18 cellular contexts compared by ENCODE assay signal in genomic region chr19:5078666-5079409, GRCh38.
DNase-seq lines count a peak whose midpoint lies in the region; ATAC-seq and TF ChIP-seq lines count a peak whose summit lies in the region.
"Had no signal": no experiment of that assay in that cellular context is flagged by ENCODE, and none has a peak within 500 bp of the region (broad histone marks: within the 10 kb centered on the region; RNA-seq: fewer than 3 reads in every experiment).

No MANE protein-coding gene starts in this region.

- 67 to 76% (median 73%) methylated on average over 27 to 28 of the region's 28 CpGs for WGBS in heart left ventricle, 4 donors
- WGBS in neuronal stem cell (ENCODE audit: extremely low coverage in 2 of 2, insufficient read length in 2 of 2, insufficient replicate concordance in 1 of 2), 2 donors, result no CpG with 5 or more reads among the region's 28 CpGs

- H3K4me1 ChIP-seq in heart left ventricle (peaks cover 0 to 24% (median 7%) of the 10 kb centered on the region in 12 donors), neuronal stem cell (ENCODE audit: control insufficient read depth in 2 of 2, insufficient read depth in 1 of 2, low read depth in 1 of 2, low read length in 2 of 2) (peaks cover 0 to 6% of the 10 kb centered on the region in 2 donors)
- H3K4me1 ChIP-seq: tibial artery had no signal

- no peak overlapping the region for H3K4me2 ChIP-seq in neuronal stem cell (ENCODE audit: insufficient read depth, low read length, poor library complexity, severe bottlenecking)
- H3K4me2 ChIP-seq: hepatocyte had no signal

- H3K4ac ChIP-seq in neuronal stem cell (ENCODE audit: low read length), result no peak overlapping the region

- no peak for TF ChIP-seq CTCF in heart left ventricle (IDR thresholded peaks at IDR 0.05)

- peak; percentile 66 to 86 (median 79) for ATAC-seq in heart left ventricle
- no peak for ATAC-seq in GM18517 (IDR thresholded peaks at IDR 0.05; ENCODE audit: unreplicated experiment)
- ATAC-seq: activated CD4-positive, alpha-beta T cell treated with anti-CD3 and anti-CD28 coated beads for 36 hours; stimulated activated naive B cell treated with anti-CD40 and anti-IgM and Interleukin-4, amounts not matched to agents 10 μg/mL and 1 μg/mL and 100 μg/mL, for 72 hours had no signal

- no peak overlapping the region for H2AK5ac ChIP-seq in neuronal stem cell (ENCODE audit: low read depth, low read length)

- peak overlapping the region; percentile 48 for H3K18ac ChIP-seq in neuronal stem cell (ENCODE audit: low read length)

- H2BK15ac ChIP-seq in neuronal stem cell (ENCODE audit: low read length), result no peak overlapping the region

- H3K9ac ChIP-seq in neuronal stem cell (ENCODE audit: low read depth, low read length, poor library complexity), result no peak overlapping the region

- H3K23ac ChIP-seq in neuronal stem cell (ENCODE audit: low read depth, low read length, poor library complexity), result peak overlapping the region; percentile 65

- no peak overlapping the region for H2AFZ ChIP-seq in neuronal stem cell (ENCODE audit: low read length)
- H2AFZ ChIP-seq: hepatocyte had no signal

- H3K27ac ChIP-seq in angular gyrus (ENCODE audit: low read depth, low read length) (peak overlapping the region; percentile 34), heart left ventricle (no peak overlapping the region), neuronal stem cell (replicated peaks; ENCODE audit: low read length) (no peak overlapping the region)
- H3K27ac ChIP-seq: hepatocyte, tibial artery had no signal

- peak overlapping the region; percentile 75 for H2BK5ac ChIP-seq in neuronal stem cell (ENCODE audit: low read length)

- H2BK12ac ChIP-seq in neuronal stem cell (ENCODE audit: low read length), result no peak overlapping the region

- peak in 8 of 14 donors; percentile 16 to 63 (median 33) for DNase-seq in C1 segment of cervical spinal cord (lab: John Stamatoyannopoulos, UW)
- DNase-seq in heart left ventricle, result peak in 3 of 5 donors; percentile 53 to 70 (median 59)
- no peak for DNase-seq in neuronal stem cell (ENCODE audit: low spot score)
- DNase-seq in ureter (ENCODE audit: low spot score), result no peak
- DNase-seq in OCI-M2 (lab: John Stamatoyannopoulos, UW; ENCODE audit: unreplicated experiment), result no peak
- no peak for DNase-seq in activated CD8-positive, alpha-beta memory T cell treated with anti-CD3 and anti-CD28 coated beads, Interleukin-2, amount 50 U/mL, for 4 hours
- DNase-seq: activated CD4-positive, alpha-beta T cell treated with anti-CD3 and anti-CD28 coated beads for 36 hours; amniotic stem cell; DND-41; KBM-7; kidney; NCI-H2029 treated with DMSO at 0.1 percent for 48 hours; stimulated activated naive B cell treated with anti-CD40 and anti-IgM and Interleukin-4, amounts not matched to agents 10 μg/mL and 1 μg/mL and 100 μg/mL, for 72 hours; SW 1271; tibial artery had no signal

- intact Hi-C loops in heart left ventricle (cut with DNase I), result no loop called here

- H2BK120ac ChIP-seq in neuronal stem cell (ENCODE audit: low read depth, low read length), result no peak overlapping the region

- peaks cover 0 to 74% (median 60%) of the 10 kb centered on the region in 9 donors for H3K36me3 ChIP-seq in heart left ventricle
- H3K36me3 ChIP-seq in neuronal stem cell (replicated peaks in 1 of 2; ENCODE audit: control insufficient read depth in 2 of 2, insufficient read depth in 2 of 2, low read length in 2 of 2), result peaks cover 35 to 81% of the 10 kb centered on the region in 2 donors

- peaks cover 8% of the 10 kb centered on the region for H3K79me1 ChIP-seq in neuronal stem cell (ENCODE audit: low read depth, low read length)

- no peak overlapping the region for H4K91ac ChIP-seq in neuronal stem cell (ENCODE audit: low read depth, low read length, poor library complexity)

- H3K4me3 ChIP-seq in heart left ventricle, result no peak overlapping the region
- H3K4me3 ChIP-seq in neuronal stem cell (ENCODE audit: low read length in 2 of 2), result no peak overlapping the region
- H3K4me3 ChIP-seq: hepatocyte, tibial artery had no signal

- H3K9me3 ChIP-seq in heart left ventricle (no peaks in the 10 kb centered on the region), neuronal stem cell (replicated peaks in 1 of 2; ENCODE audit: control insufficient read depth in 2 of 2, insufficient read depth in 1 of 2, low read depth in 1 of 2, low read length in 2 of 2) (no peaks in the 10 kb centered on the region)
- H3K9me3 ChIP-seq: tibial artery had no signal

- H3K27me3 ChIP-seq in heart left ventricle (no peaks in the 10 kb centered on the region), neuronal stem cell (ENCODE audit: control insufficient read depth in 3 of 3, insufficient read depth in 3 of 3, low read depth in 1 of 3, low read length in 3 of 3) (no peaks in the 10 kb centered on the region)
- H3K27me3 ChIP-seq: hepatocyte, tibial artery had no signal

- H4K8ac ChIP-seq in neuronal stem cell (ENCODE audit: low read depth, low read length), result no peak overlapping the region

- no peak for TF ChIP-seq POLR2A in heart left ventricle (IDR thresholded peaks at IDR 0.05)

- no peak overlapping the region for H3K14ac ChIP-seq in neuronal stem cell (ENCODE audit: low read length)

Comparison
In these comparisons a context has a peak if more than half of its experiments do, and no peak if none do; other contexts are left out.
1. DNase-seq: peak in C1 segment of cervical spinal cord (8 of 14) and heart left ventricle (3 of 5); none in neuronal stem cell (single experiment), ureter (single experiment), OCI-M2 (single experiment) and activated CD8-positive, alpha-beta memory T cell treated with anti-CD3 and anti-CD28 coated beads, Interleukin-2, amount 50 U/mL, for 4 hours (single experiment).